15 cellular contexts compared by ENCODE assay signal in the genomic region with DNA sequence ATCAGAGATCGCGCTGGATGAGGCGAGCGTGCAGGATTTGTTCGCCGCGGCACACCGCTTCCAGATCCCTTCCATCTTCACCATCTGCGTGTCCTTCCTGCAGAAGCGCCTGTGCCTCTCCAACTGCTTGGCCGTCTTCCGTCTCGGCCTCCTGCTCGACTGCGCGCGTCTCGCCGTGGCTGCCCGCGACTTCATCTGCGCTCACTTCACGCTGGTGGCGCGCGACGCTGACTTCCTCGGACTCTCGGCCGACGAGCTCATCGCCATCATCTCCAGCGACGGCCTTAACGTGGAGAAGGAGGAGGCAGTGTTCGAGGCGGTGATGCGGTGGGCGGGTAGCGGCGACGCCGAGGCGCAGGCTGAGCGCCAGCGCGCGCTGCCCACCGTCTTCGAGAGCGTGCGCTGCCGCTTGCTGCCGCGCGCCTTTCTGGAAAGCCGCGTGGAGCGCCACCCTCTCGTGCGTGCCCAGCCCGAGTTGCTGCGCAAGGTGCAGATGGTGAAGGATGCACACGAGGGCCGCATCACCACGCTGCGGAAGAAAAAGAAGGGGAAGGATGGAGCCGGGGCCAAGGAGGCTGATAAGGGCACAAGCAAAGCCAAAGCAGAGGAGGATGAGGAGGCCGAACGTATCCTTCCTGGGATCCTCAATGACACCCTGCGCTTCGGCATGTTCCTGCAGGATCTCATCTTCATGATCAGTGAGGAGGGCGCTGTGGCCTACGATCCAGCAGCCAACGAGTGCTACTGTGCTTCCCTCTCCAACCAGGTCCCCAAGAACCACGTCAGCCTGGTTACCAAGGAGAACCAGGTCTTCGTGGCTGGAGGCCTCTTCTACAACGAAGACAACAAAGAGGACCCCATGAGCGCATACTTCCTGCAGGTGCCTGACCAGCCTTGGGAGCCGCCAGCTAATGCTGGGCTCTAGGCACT. TPM values are rescaled to one million over a fixed set of nuclear protein-coding genes. Genes with fewer than 3 reads are reported as not detected.
DNase-seq lines count a peak whose midpoint lies in the region; ATAC-seq and TF ChIP-seq lines count a peak whose summit lies in the region.
"Had no signal": no experiment of that assay in that cellular context is flagged by ENCODE, and none has a peak within 500 bp of the region (broad histone marks: within the 10 kb centered on the region; RNA-seq: fewer than 3 reads in every experiment).

No MANE protein-coding gene starts in this region.

- ATAC-seq in left lobe of liver = no peak

- H3K9me3 ChIP-seq in right atrium auricular region (no peaks in the 10 kb centered on the region), skeletal muscle tissue (ENCODE audit: control insufficient read depth in 3 of 3, low read length in 3 of 3) (no peaks in the 10 kb centered on the region)

- H3K27ac ChIP-seq in right atrium auricular region (peak overlapping the region; percentile 83 to 87), skeletal muscle tissue (ENCODE audit: low read depth, low read length) (peak overlapping the region; percentile 95)
- H3K27ac ChIP-seq: SK-N-MC had no signal

- peak overlapping the region; percentile 27 for H3K4me3 Mint-ChIP-seq in T-helper 1 cell treated with Interleukin-12 subunit alpha and Interleukin-12 subunit beta and Interleukin-4 antibody, amounts not matched to agents 30 μg/mL and 1 μg/mL, for 36 hours
- H3K4me3 Mint-ChIP-seq: activated T-helper 1 cell treated with anti-CD3 and anti-CD28 coated beads, Interleukin-12 subunit alpha, Interleukin-12 subunit beta, Interleukin-2, Interleukin-4 antibody, amounts not matched to agents 30 ng/mL and 10 ng/mL and 1 ng/mL, durations not matched to agents 14 hours and 24 hours and 36 hours; stimulated activated naive CD8-positive, alpha-beta T cell treated with anti-CD3 and anti-CD28 coated beads, Interleukin-15, Interleukin-2, amounts not matched to agents 100 ng/mL and 50 ng/mL, for 24 hours had no signal

- H3K9me3 Mint-ChIP-seq in T-helper 1 cell treated with Interleukin-12 subunit alpha and Interleukin-12 subunit beta and Interleukin-4 antibody, amounts not matched to agents 30 μg/mL and 1 μg/mL, for 36 hours = no peaks in the 10 kb centered on the region
- H3K9me3 Mint-ChIP-seq: activated T-helper 1 cell treated with anti-CD3 and anti-CD28 coated beads, Interleukin-12 subunit alpha, Interleukin-12 subunit beta, Interleukin-2, Interleukin-4 antibody, amounts not matched to agents 30 ng/mL and 10 ng/mL and 1 ng/mL, durations not matched to agents 14 hours and 24 hours and 36 hours; stimulated activated naive CD8-positive, alpha-beta T cell treated with anti-CD3 and anti-CD28 coated beads, Interleukin-15, Interleukin-2, amounts not matched to agents 100 ng/mL and 50 ng/mL, for 24 hours had no signal

- no peaks in the 10 kb centered on the region for H3K27me3 ChIP-seq in right atrium auricular region
- H3K27me3 ChIP-seq in skeletal muscle tissue (ENCODE audit: control insufficient read depth in 3 of 3, insufficient read depth in 3 of 3, low read length in 3 of 3) = peaks cover 0 to 6% (median 0%) of the 10 kb centered on the region in 3 donors

- peaks cover 0 to 23% of the 10 kb centered on the region in 2 donors for H3K4me1 ChIP-seq in right atrium auricular region
- peaks cover 50 to 75% (median 58%) of the 10 kb centered on the region in 3 donors for H3K4me1 ChIP-seq in skeletal muscle tissue (ENCODE audit: control insufficient read depth in 3 of 3, insufficient read depth in 3 of 3, low read length in 3 of 3)

- H3K4me3 ChIP-seq in right atrium auricular region = peak overlapping the region in 1 of 2 donors; percentile 22
- peak overlapping the region; percentile 71 to 97 (median 77) for H3K4me3 ChIP-seq in skeletal muscle tissue (ENCODE audit: low read length in 3 of 3)
- H3K4me3 ChIP-seq: SK-N-MC had no signal

- peaks cover 22% of the 10 kb centered on the region for H3K27me3 Mint-ChIP-seq in T-helper 1 cell treated with Interleukin-12 subunit alpha and Interleukin-12 subunit beta and Interleukin-4 antibody, amounts not matched to agents 30 μg/mL and 1 μg/mL, for 36 hours (ENCODE audit: low read depth)

- no peaks in the 10 kb centered on the region for H3K36me3 Mint-ChIP-seq in T-helper 1 cell treated with Interleukin-12 subunit alpha and Interleukin-12 subunit beta and Interleukin-4 antibody, amounts not matched to agents 30 μg/mL and 1 μg/mL, for 36 hours (ENCODE audit: low read depth)

- H3K36me3 ChIP-seq in right atrium auricular region (no peaks in the 10 kb centered on the region), skeletal muscle tissue (ENCODE audit: control insufficient read depth in 3 of 3, insufficient read depth in 3 of 3, low read length in 3 of 3) (peaks cover 0 to 48% (median 24%) of the 10 kb centered on the region in 3 donors)

- no peak for TF ChIP-seq CTCF in right atrium auricular region (IDR thresholded peaks at IDR 0.05)

- H3K9ac ChIP-seq in skeletal muscle tissue (ENCODE audit: low read depth in 1 of 3, low read length in 3 of 3) = peak overlapping the region; percentile 78 to 96 (median 87)

- no peak overlapping the region for H3K27ac Mint-ChIP-seq in T-helper 1 cell treated with Interleukin-12 subunit alpha and Interleukin-12 subunit beta and Interleukin-4 antibody, amounts not matched to agents 30 μg/mL and 1 μg/mL, for 36 hours
- H3K27ac Mint-ChIP-seq: activated T-helper 1 cell treated with anti-CD3 and anti-CD28 coated beads, Interleukin-12 subunit alpha, Interleukin-12 subunit beta, Interleukin-2, Interleukin-4 antibody, amounts not matched to agents 30 ng/mL and 10 ng/mL and 1 ng/mL, durations not matched to agents 14 hours and 24 hours and 36 hours; stimulated activated naive CD8-positive, alpha-beta T cell treated with anti-CD3 and anti-CD28 coated beads, Interleukin-15, Interleukin-2, amounts not matched to agents 100 ng/mL and 50 ng/mL, for 24 hours had no signal

- DNase-seq in ELF-1 (ENCODE audit: low read depth, low spot score) = peak; percentile 44
- no peak for DNase-seq in right atrium auricular region (ENCODE audit: low spot score)
- no peak for DNase-seq in left lobe of liver (ENCODE audit: low spot score)
- DNase-seq in DMS53 (lab: John Stamatoyannopoulos, UW) = no peak
- no peak for DNase-seq in OCI-M2 (lab: John Stamatoyannopoulos, UW; ENCODE audit: unreplicated experiment)
- DNase-seq: HCEC 1CT; mesendoderm; stimulated activated CD4-positive, alpha-beta T cell treated with anti-CD3 and anti-CD28 coated beads, Interleukin-4, amount 100 ng/mL, for 4 hours had no signal

- H3K4me1 Mint-ChIP-seq in T-helper 1 cell treated with Interleukin-12 subunit alpha and Interleukin-12 subunit beta and Interleukin-4 antibody, amounts not matched to agents 30 μg/mL and 1 μg/mL, for 36 hours (ENCODE audit: low read depth) = peaks cover 2% of the 10 kb centered on the region

RNA-seq across cellular contexts. Expression of gene KLHL40, which starts 0.8 kb away (rescaled TPM):
- total RNA-seq in right atrium auricular region = under 1 TPM; 0.15 to 0.63 TPM
- total RNA-seq in skeletal muscle tissue = 179 TPM
- total RNA-seq in left lobe of liver = not detected
- total RNA-seq: activated T-helper 1 cell treated with anti-CD3 and anti-CD28 coated beads, Interleukin-12 subunit alpha, Interleukin-12 subunit beta, Interleukin-2, Interleukin-4 antibody, amounts not matched to agents 30 ng/mL and 10 ng/mL and 1 ng/mL, durations not matched to agents 14 hours and 24 hours and 36 hours; bronchial epithelial cell; M059J had no signal

RNA-seq across cellular contexts. Expression of gene HHATL, which starts 16.4 kb away (rescaled TPM):
- total RNA-seq in right atrium auricular region = 100 to 1,000 TPM; 444 to 908 TPM
- total RNA-seq in skeletal muscle tissue = 23.0 TPM
- 0.40 TPM for total RNA-seq in left lobe of liver
- total RNA-seq: activated T-helper 1 cell treated with anti-CD3 and anti-CD28 coated beads, Interleukin-12 subunit alpha, Interleukin-12 subunit beta, Interleukin-2, Interleukin-4 antibody, amounts not matched to agents 30 ng/mL and 10 ng/mL and 1 ng/mL, durations not matched to agents 14 hours and 24 hours and 36 hours; bronchial epithelial cell; M059J had no signal

RNA-seq across cellular contexts. Expression of gene ZBTB47, which starts 32.7 kb away (rescaled TPM):
- total RNA-seq in right atrium auricular region = 100 to 1,000 TPM in 1 of 2 donors, 10 to 100 TPM in 1; 92.4 to 129 TPM
- 21.4 TPM for total RNA-seq in skeletal muscle tissue
- 5.0 TPM for total RNA-seq in left lobe of liver

Comparison
In these comparisons a context has a peak if more than half of its experiments do, and no peak if none do; other contexts are left out.
1. RNA of gene KLHL40, which starts 0.8 kb away (total RNA-seq): 179 TPM in skeletal muscle tissue (single experiment); 0.15 to 0.63 TPM in right atrium auricular region and not detected in left lobe of liver (single experiment); every median in the first group is over 100 times any median in the second.
2. RNA of gene HHATL, which starts 16.4 kb away (total RNA-seq): 444 to 908 TPM in right atrium auricular region; 23.0 TPM in skeletal muscle tissue (single experiment) and 0.40 TPM in left lobe of liver (single experiment); every median in the first group is over 10 times any median in the second.